26 cellular contexts compared by ENCODE assay signal in genomic region chr13:67651908-67652307, GRCh38.
"Had no signal": no experiment of that assay in that cellular context is flagged by ENCODE, and none has a peak within 500 bp of the region (broad histone marks: within the 10 kb centered on the region; RNA-seq: fewer than 3 reads in every experiment).

No MANE protein-coding gene starts in this region.

- H3K27me3 ChIP-seq: ascending aorta, cardiac muscle cell, MG63, Peyer's patch had no signal

- H3K9me3 ChIP-seq: ascending aorta, MG63, Peyer's patch had no signal

- H3K4me3 Mint-ChIP-seq: activated CD4-positive, alpha-beta memory T cell treated with anti-CD3 and anti-CD28 coated beads, Interleukin-2, amount 10 ng/mL, durations not matched to agents 7 days and 5 days; activated CD4-positive, alpha-beta T cell treated with anti-CD3 and anti-CD28 coated beads for 36 hours; activated naive CD4-positive, alpha-beta T cell treated with anti-CD3 and anti-CD28 coated beads, Interleukin-2, amount 50 U/mL, for 24 hours; brain; T-cell had no signal

- H3K4me1 ChIP-seq: ascending aorta, Peyer's patch had no signal

- H3K27ac ChIP-seq: ascending aorta, cardiac muscle cell, KMS-11, Peyer's patch, VCaP had no signal

- H3K36me3 Mint-ChIP-seq: activated naive CD4-positive, alpha-beta T cell treated with anti-CD3 and anti-CD28 coated beads, Interleukin-2, amount 50 U/mL, for 24 hours; brain; T-cell had no signal

- H3K4me1 Mint-ChIP-seq: activated CD4-positive, alpha-beta memory T cell treated with anti-CD3 and anti-CD28 coated beads, Interleukin-2, amount 10 ng/mL, durations not matched to agents 7 days and 5 days; activated CD4-positive, alpha-beta T cell treated with anti-CD3 and anti-CD28 coated beads for 36 hours; activated naive CD4-positive, alpha-beta T cell treated with anti-CD3 and anti-CD28 coated beads, Interleukin-2, amount 50 U/mL, for 24 hours; brain; T-cell had no signal

- H3K4me3 ChIP-seq: ascending aorta, cardiac muscle cell, MG63, Peyer's patch had no signal

- DNase-seq: activated CD4-positive, alpha-beta memory T cell treated with anti-CD3 and anti-CD28 coated beads, Interleukin-2, amount 10 ng/mL, durations not matched to agents 7 days and 5 days; activated CD4-positive, alpha-beta T cell treated with anti-CD3 and anti-CD28 coated beads for 36 hours; activated CD4-positive, alpha-beta T cell treated with anti-CD3 and anti-CD28 coated beads, Interleukin-2, amount 50 U/mL, for 1 hour; activated T-cell treated with anti-CD3 and anti-CD28 coated beads for 4 hours; activated T-cell treated with anti-CD3 and anti-CD28 coated beads, Interleukin-2, amount 50 U/mL, for 48 hours; amniotic stem cell; MG63; MV-4-11; NCI-H1092 treated with DMSO at 0.1 percent for 48 hours; NCI-H1417 treated with DMSO at 0.1 percent for 48 hours; NCI-H1694 treated with DMSO at 0.1 percent for 48 hours; NCI-H2029 treated with DMSO at 0.1 percent for 48 hours; NCI-H345; NCI-H510A; NCI-H526 treated with DMSO at 0.1 percent for 48 hours; NCI-H82; Peyer's patch; SHP77 treated with DMSO at 0.1 percent for 48 hours; T-cell had no signal

- H3K36me3 ChIP-seq: ascending aorta, cardiac muscle cell, MG63, Peyer's patch had no signal

- H3K4me2 ChIP-seq: KMS-11 had no signal

- ATAC-seq: activated CD4-positive, alpha-beta T cell treated with anti-CD3 and anti-CD28 coated beads for 36 hours; T-cell had no signal

- H3K27me3 Mint-ChIP-seq: activated CD4-positive, alpha-beta memory T cell treated with anti-CD3 and anti-CD28 coated beads, Interleukin-2, amount 10 ng/mL, durations not matched to agents 7 days and 5 days; activated CD4-positive, alpha-beta T cell treated with anti-CD3 and anti-CD28 coated beads for 36 hours; activated naive CD4-positive, alpha-beta T cell treated with anti-CD3 and anti-CD28 coated beads, Interleukin-2, amount 50 U/mL, for 24 hours; T-cell had no signal

- H3K27ac Mint-ChIP-seq: activated CD4-positive, alpha-beta memory T cell treated with anti-CD3 and anti-CD28 coated beads, Interleukin-2, amount 10 ng/mL, durations not matched to agents 7 days and 5 days; activated CD4-positive, alpha-beta T cell treated with anti-CD3 and anti-CD28 coated beads for 36 hours; activated naive CD4-positive, alpha-beta T cell treated with anti-CD3 and anti-CD28 coated beads, Interleukin-2, amount 50 U/mL, for 24 hours; activated T-helper 2 cell treated with anti-CD3 and anti-CD28 coated beads, Interferon-gamma antibody, Interleukin-2, Interleukin-4, amounts not matched to agents 10 μg/mL and 5 μg/mL and 100 μg/mL, durations not matched to agents 14 hours and 24 hours and 36 hours; brain; T-cell had no signal

- H3K9ac ChIP-seq: KMS-11 had no signal

- H3K9me3 Mint-ChIP-seq: activated CD4-positive, alpha-beta memory T cell treated with anti-CD3 and anti-CD28 coated beads, Interleukin-2, amount 10 ng/mL, durations not matched to agents 7 days and 5 days; brain had no signal
